In genomic region chr5:169335806-169336205, GRCh38 we compare ENCODE assay signal across 24 cellular contexts. TPM values are rescaled to one million over a fixed set of nuclear protein-coding genes. Genes with fewer than 3 reads are reported as not detected.
"Had no signal": no experiment of that assay in that cellular context is flagged by ENCODE, and none has a peak within 500 bp of the region (broad histone marks: within the 10 kb centered on the region; RNA-seq: fewer than 3 reads in every experiment).

No MANE protein-coding gene starts in this region.

- H3K4me3 ChIP-seq: esophagus squamous epithelium, lower lobe of right lung, psoas muscle, skin epidermis, thoracic aorta, tibial nerve, upper lobe of left lung had no signal

- H3K4me1 ChIP-seq: esophagus squamous epithelium, lower lobe of right lung, psoas muscle, tibial nerve, upper lobe of left lung had no signal

- H3K27me3 ChIP-seq: tibial nerve, upper lobe of left lung had no signal

- H3K27ac ChIP-seq: esophagus squamous epithelium, lower lobe of right lung, psoas muscle, skin epidermis, thoracic aorta, tibial nerve, upper lobe of left lung had no signal

- DNase-seq: cortex of kidney; effector memory CD8-positive, alpha-beta T cell; erythroblast; esophagus squamous epithelium; head of caudate nucleus; left ventricle myocardium superior; lower lobe of right lung; midbrain; naive thymus-derived CD4-positive, alpha-beta T cell; nephron progenitor cell; nucleus accumbens; psoas muscle; right cardiac atrium; stimulated activated CD4-positive, alpha-beta T cell treated with anti-CD3 and anti-CD28 coated beads, Interleukin-15, amount 100 ng/mL, for 24 hours; stimulated activated CD4-positive, alpha-beta T cell treated with anti-CD3 and anti-CD28 coated beads, Interleukin-2, amount 100 ng/mL, for 48 hours; stimulated activated naive B cell treated with anti-CD40 and anti-IgM and Interleukin-4, amounts not matched to agents 10 μg/mL and 1 μg/mL and 100 μg/mL, for 72 hours; upper lobe of left lung had no signal

- FAIRE-seq: endometrium, frontal cortex, urothelium cell line had no signal

- H3K9me3 ChIP-seq: esophagus squamous epithelium, lower lobe of right lung, psoas muscle, thoracic aorta, tibial nerve, upper lobe of left lung had no signal

- ATAC-seq: effector memory CD8-positive, alpha-beta T cell; left ventricle myocardium superior; lower lobe of right lung; naive thymus-derived CD4-positive, alpha-beta T cell; psoas muscle; stimulated activated naive B cell treated with anti-CD40 and anti-IgM and Interleukin-4, amounts not matched to agents 10 μg/mL and 1 μg/mL and 100 μg/mL, for 72 hours had no signal

- H3K36me3 ChIP-seq: esophagus squamous epithelium, lower lobe of right lung, thoracic aorta, tibial nerve, upper lobe of left lung had no signal

RNA-seq across cellular contexts. Expression of gene SLIT3, which starts 34.9 kb away (rescaled TPM):
- total RNA-seq: dermis microvascular lymphatic vessel endothelial cell had no signal
- polyA plus RNA-seq: naive thymus-derived CD4-positive, alpha-beta T cell had no signal
